In the genomic region with DNA sequence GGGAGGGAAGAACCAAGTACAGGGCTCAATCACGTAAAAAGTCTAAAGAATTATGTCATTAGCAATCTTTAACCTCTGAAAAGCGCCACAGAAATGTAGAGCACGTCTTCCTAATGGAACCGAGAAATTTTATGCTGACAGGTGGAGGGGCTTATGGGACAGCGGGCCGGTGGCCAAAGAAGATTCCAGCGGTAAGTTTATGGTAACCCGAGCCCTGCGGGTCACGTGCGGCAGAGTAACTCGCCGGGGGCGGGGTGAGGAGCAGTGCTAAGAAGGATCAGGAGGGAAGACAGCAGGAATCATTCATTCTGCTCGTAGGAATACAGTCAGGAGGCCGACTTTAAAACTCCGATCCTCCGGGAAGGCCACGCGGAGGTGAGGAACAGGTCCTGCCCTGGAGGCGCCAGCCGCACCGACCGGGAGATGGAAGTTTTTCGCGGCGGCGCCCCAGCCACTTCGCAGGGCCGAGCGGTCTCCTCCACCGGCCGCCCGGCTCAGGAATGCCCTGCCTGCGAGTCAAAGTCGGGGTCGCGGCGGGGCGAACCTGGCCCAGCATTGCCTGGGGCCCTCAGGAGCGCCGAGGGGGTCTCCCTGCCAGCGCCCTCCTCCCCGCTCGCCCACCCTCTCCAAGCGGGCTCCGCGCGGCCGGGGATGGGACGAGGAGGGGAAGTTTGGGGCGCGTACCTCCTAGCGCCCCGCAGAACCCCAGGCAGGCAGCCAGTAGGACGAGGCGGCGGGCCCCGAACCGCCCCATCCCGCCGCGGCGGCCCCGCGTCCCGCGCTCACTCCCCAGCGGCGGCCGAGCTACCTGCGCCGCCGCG, we compare ENCODE assay signal across 8 cellular contexts.
DNase-seq lines count a peak whose midpoint lies in the region; ATAC-seq and TF ChIP-seq lines count a peak whose summit lies in the region.

No MANE protein-coding gene starts in this region.

- H3K9me3 ChIP-seq in lung (ENCODE audit: control insufficient read depth in 2 of 2, insufficient read depth in 1 of 2, low read length in 1 of 2) (peaks cover 0 to 6% of the 10 kb centered on the region in 2 donors), thyroid gland (no peaks in the 10 kb centered on the region)

- WGBS in lung, 2 donors = 2 to 6% methylated on average over 50 to 75 of the region's 75 CpGs
- WGBS in thyroid gland, 2 donors = 5 to 6% methylated on average over 30 to 33 of the region's 75 CpGs

- ATAC-seq in Right ventricle myocardium inferior (peak; percentile 67), lung (ENCODE audit: insufficient read depth, low FRiP score) (peak; percentile 63), GM21737 (IDR thresholded peaks at IDR 0.05; ENCODE audit: unreplicated experiment) (no peak)

- H3K4me1 ChIP-seq in lung (ENCODE audit: control insufficient read depth in 2 of 2, insufficient read depth in 2 of 2, low read length in 2 of 2) (peaks cover 0 to 3% of the 10 kb centered on the region in 2 donors), thyroid gland (peaks cover 10 to 19% of the 10 kb centered on the region in 2 donors)

- peak in 1 of 2 donors; percentile 67 for TF ChIP-seq POLR2A in thyroid gland (IDR thresholded peaks at IDR 0.05)

- no peaks in the 10 kb centered on the region for H3K36me3 ChIP-seq in lung (ENCODE audit: control insufficient read depth in 2 of 2, insufficient read depth in 2 of 2, low read length in 2 of 2)
- H3K36me3 ChIP-seq in thyroid gland = no peaks in the 10 kb centered on the region

- H3K4me3 ChIP-seq in dorsolateral prefrontal cortex (peak overlapping the region in 58 of 59 donors; percentile 9 to 71 (median 52)), lung (peak overlapping the region; percentile 41), thyroid gland (replicated peaks in 1 of 3) (peak overlapping the region; percentile 33 to 64 (median 52))

- H3K27me3 ChIP-seq in dorsolateral prefrontal cortex (peaks cover 0 to 49% (median 29%) of the 10 kb centered on the region in 45 donors), lung (ENCODE audit: control insufficient read depth, insufficient read depth) (no peaks in the 10 kb centered on the region), thyroid gland (no peaks in the 10 kb centered on the region)

- intact Hi-C loops in Right ventricle myocardium inferior (cut with DNase I) = no loop called here
- intact Hi-C loops in cardiac septum (cut with DNase I) = no loop called here
- intact Hi-C loops in dorsolateral prefrontal cortex (cut with DNase I) = no loop called here
- intact Hi-C loops in thyroid gland (cut with DNase I) = no loop called here

- H3K27ac ChIP-seq in dorsolateral prefrontal cortex (no peak overlapping the region), lung (ENCODE audit: low read depth in 1 of 2, low read length in 1 of 2) (no peak overlapping the region), thyroid gland (peak overlapping the region in 1 of 3 donors; percentile 67)

- TF ChIP-seq CTCF in dorsolateral prefrontal cortex (IDR thresholded peaks at IDR 0.05 in 54 of 56, conservative IDR thresholded peaks at IDR 0.05 in 2 of 56; ENCODE audit: low read depth in 1 of 56, partially characterized antibody in 56 of 56) (no peak), lung (IDR thresholded peaks at IDR 0.05; ENCODE audit: control extremely low read depth, extremely low read depth) (no peak), thyroid gland (IDR thresholded peaks at IDR 0.05) (no peak)

- DNase-seq in Right ventricle myocardium inferior (ENCODE audit: missing footprints) = peak; percentile 74
- DNase-seq in cardiac septum (ENCODE audit: low spot score) = no peak
- no peak for DNase-seq in dorsolateral prefrontal cortex
- DNase-seq in lung (ENCODE audit: low spot score) = peak; percentile 41
- DNase-seq in thyroid gland = peak; percentile 60 to 73
- DNase-seq in hippocampal formation (lab: John Stamatoyannopoulos, UW) = no peak
- DNase-seq in HuH-7 (ENCODE audit: low spot score) = no peak

Comparison
In these comparisons a context has a peak if more than half of its experiments do, and no peak if none do; other contexts are left out.
1. DNase-seq: peak in Right ventricle myocardium inferior (single experiment), lung (single experiment) and thyroid gland (2 of 2); none in cardiac septum (single experiment), dorsolateral prefrontal cortex (0 of 10), hippocampal formation (0 of 2) and HuH-7 (single experiment).
2. Peak in every context shown above with its lines, with median percentiles within 50 percentile points of each other: H3K4me3 ChIP-seq.